Comparison of ENCODE assay signal across 20 cellular contexts in the genomic region with DNA sequence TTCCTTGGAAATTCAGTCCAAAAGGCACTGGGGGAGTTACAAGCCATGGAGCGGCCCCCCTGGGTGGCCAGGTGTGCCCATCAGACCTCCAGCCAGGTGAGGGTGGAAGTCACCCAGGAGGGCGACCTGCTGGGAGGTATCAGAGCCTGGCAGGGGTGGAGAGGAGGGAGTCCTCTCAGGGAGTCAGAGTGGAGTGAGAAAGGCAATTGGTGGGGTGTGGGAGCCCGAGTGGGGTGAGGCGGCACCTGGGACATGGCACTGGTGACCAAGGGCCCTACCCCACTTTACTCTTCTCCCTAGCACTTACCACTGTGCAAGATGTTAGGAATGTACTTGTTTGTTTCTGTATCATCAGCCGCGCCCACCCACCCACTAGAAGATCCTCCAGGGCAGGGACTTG. TPM values are rescaled to one million over a fixed set of nuclear protein-coding genes. Genes with fewer than 3 reads are reported as not detected.
A peak's percentile ranks its signal among the peaks of the same experiment; 100 is the strongest.
DNase-seq lines count a peak whose midpoint lies in the region; FAIRE-seq and TF ChIP-seq lines count a peak whose summit lies in the region.
"Had no signal": no experiment of that assay in that cellular context is flagged by ENCODE, and none has a peak within 500 bp of the region (broad histone marks: within the 10 kb centered on the region; RNA-seq: fewer than 3 reads in every experiment).

No MANE protein-coding gene starts in this region.

- H3K9ac ChIP-seq in SU-DHL-6 (ENCODE audit: low read length), result no peak overlapping the region
- no peak overlapping the region for H3K9ac ChIP-seq in colonic mucosa (ENCODE audit: low read depth in 2 of 2, low read length in 2 of 2)

- FAIRE-seq in GM12892 (lab: Jason Lieb, UNC), result no peak
- FAIRE-seq: kidney had no signal

- H2AFZ ChIP-seq in SU-DHL-6 (ENCODE audit: low read depth, low read length, severe bottlenecking), result no peak overlapping the region

- intact Hi-C loops in CD4-positive, alpha-beta memory T cell (cut with micrococcal nuclease), result loop anchor here (2.0 to 5.0 kb wide), 4 partner anchors 42 to 803 kb away; a partner anchor contains a TSS
- intact Hi-C loops in stomach (cut with DNase I; ENCODE audit: low total_unique reads), result loop anchor here (5.0 kb wide), 1 partner anchor 242 kb away; no protein-coding TSS in a partner anchor
- intact Hi-C loops in colonic mucosa (cut with DNase I), result loop anchor here (2.0 to 5.0 kb wide), 2 partner anchors 97 to 241 kb away; no protein-coding TSS in a partner anchor
- intact Hi-C loops in CD14-positive monocyte (cut with micrococcal nuclease), result loop anchor here (2.0 to 5.0 kb wide), 5 partner anchors 27 to 242 kb away; no protein-coding TSS in a partner anchor

- CTCF ChIA-PET in CD4-positive, alpha-beta memory T cell (lab: Charles Lee; ENCODE audit: partially characterized antibody), result interaction anchor here (0.7 to 7.8 kb wide), 22 partner anchors 10 to 285 kb away, joined by 3 to 219 read pairs (median 11); a partner anchor contains a TSS

- H3K4me1 Mint-ChIP-seq in CD4-positive, alpha-beta memory T cell, result peaks cover 18 to 54% (median 31%) of the 10 kb centered on the region in 4 donors
- H3K4me1 Mint-ChIP-seq in immature natural killer cell (peaks cover 44 to 48% of the 10 kb centered on the region in 2 donors), CD14-positive monocyte (peaks cover 48% of the 10 kb centered on the region)

- TF ChIP-seq EP300 in stomach (IDR thresholded peaks at IDR 0.05), result no peak

- no peaks in the 10 kb centered on the region for H3K27me3 ChIP-seq in CD4-positive, alpha-beta memory T cell (ENCODE audit: insufficient read depth, low read length)
- H3K27me3 ChIP-seq in SU-DHL-6 (ENCODE audit: low read length) (no peaks in the 10 kb centered on the region), stomach (peaks cover 0 to 24% (median 13%) of the 10 kb centered on the region in 3 donors), colonic mucosa (no peaks in the 10 kb centered on the region)

- H4K20me1 ChIP-seq in SU-DHL-6 (ENCODE audit: low read depth, low read length), result no peaks in the 10 kb centered on the region

- POLR2A ChIA-PET in CD4-positive, alpha-beta memory T cell (lab: Charles Lee; ENCODE audit: partially characterized antibody), result interaction anchor here (1.0 to 21.8 kb wide), 11 partner anchors 10 to 243 kb away, joined by 3 to 658 read pairs (median 8); a partner anchor contains a TSS

- H3K4me3 Mint-ChIP-seq in CD4-positive, alpha-beta memory T cell, result peak overlapping the region; percentile 82 to 96 (median 87)
- H3K4me3 Mint-ChIP-seq in immature natural killer cell, result peak overlapping the region; percentile 76 to 89 (median 84)
- no peak overlapping the region for H3K4me3 Mint-ChIP-seq in CD14-positive monocyte

- DNase-seq in CD4-positive, alpha-beta memory T cell, result no peak
- DNase-seq in GM12892 (ENCODE audit: insufficient read length), result peak; percentile 32
- DNase-seq in immature natural killer cell, result no peak
- DNase-seq in stomach, result no peak
- no peak for DNase-seq in colonic mucosa
- no peak for DNase-seq in CD14-positive monocyte (ENCODE audit: low spot score)
- DNase-seq in cerebellar cortex (ENCODE audit: low spot score), result no peak
- DNase-seq: C1 segment of cervical spinal cord; effector CD4-positive, alpha-beta T cell; EL; heart right ventricle; HFFc6; Karpas-422; kidney; NCI-H1417 treated with DMSO at 0.1 percent for 48 hours; nucleus accumbens; SHP77 had no signal

- H3K36me3 ChIP-seq in CD4-positive, alpha-beta memory T cell (ENCODE audit: insufficient read depth, low read length), result no peaks in the 10 kb centered on the region
- H3K36me3 ChIP-seq in SU-DHL-6 (ENCODE audit: low read length) (no peaks in the 10 kb centered on the region), stomach (no peaks in the 10 kb centered on the region), colonic mucosa (no peaks in the 10 kb centered on the region)
- H3K36me3 ChIP-seq: breast epithelium, heart right ventricle had no signal

- peak overlapping the region in 4 of 7 donors; percentile 59 to 95 (median 80) for H3K27ac Mint-ChIP-seq in CD4-positive, alpha-beta memory T cell
- H3K27ac Mint-ChIP-seq in immature natural killer cell (peak overlapping the region in 3 of 6 donors; percentile 58 to 89 (median 88)), CD14-positive monocyte (no peak overlapping the region)
- H3K27ac Mint-ChIP-seq: HFFc6 had no signal

- peaks cover 46% of the 10 kb centered on the region for H3K4me1 ChIP-seq in CD4-positive, alpha-beta memory T cell (ENCODE audit: insufficient read depth, low read length)
- H3K4me1 ChIP-seq in stomach, result peaks cover 0 to 27% (median 15%) of the 10 kb centered on the region in 4 donors
- H3K4me1 ChIP-seq in colonic mucosa, result no peaks in the 10 kb centered on the region
- H3K4me1 ChIP-seq: breast epithelium had no signal

- peaks cover 4 to 13% of the 10 kb centered on the region in 2 donors for H3K36me3 Mint-ChIP-seq in CD4-positive, alpha-beta memory T cell
- H3K36me3 Mint-ChIP-seq in immature natural killer cell (peaks cover 0 to 7% (median 0%) of the 10 kb centered on the region in 3 donors), CD14-positive monocyte (no peaks in the 10 kb centered on the region)

- WGBS in stomach, 5 donors, result 84 to 90% (median 86%) methylated on average over 6 of the region's 6 CpGs

- no peak for TF ChIP-seq POLR2A in GM12892 (IDR thresholded peaks at IDR 0.05; ENCODE audit: low read depth, low read length)
- no peak for TF ChIP-seq POLR2A in stomach (IDR thresholded peaks at IDR 0.05)

- peak overlapping the region in 1 of 2 donors; percentile 72 for H3K4me3 ChIP-seq in CD4-positive, alpha-beta memory T cell (ENCODE audit: low read length in 2 of 2)
- H3K4me3 ChIP-seq in SU-DHL-6 (ENCODE audit: insufficient read depth, low read length, poor library complexity, severe bottlenecking) (no peak overlapping the region), stomach (no peak overlapping the region), colonic mucosa (no peak overlapping the region)

- peaks cover 5 to 7% of the 10 kb centered on the region in 2 donors for H3K27me3 Mint-ChIP-seq in CD4-positive, alpha-beta memory T cell
- H3K27me3 Mint-ChIP-seq in immature natural killer cell (ENCODE audit: low read depth in 3 of 3) (peaks cover 12 to 20% (median 18%) of the 10 kb centered on the region in 3 donors), CD14-positive monocyte (ENCODE audit: low read depth in 3 of 3) (peaks cover 9 to 12% (median 10%) of the 10 kb centered on the region in 3 donors)

- H3K4me2 ChIP-seq in SU-DHL-6 (ENCODE audit: low read depth, low read length, poor library complexity, severe bottlenecking), result no peak overlapping the region

- H3K9me3 ChIP-seq in CD4-positive, alpha-beta memory T cell (ENCODE audit: control insufficient read depth in 1 of 2, low read length in 2 of 2), result no peaks in the 10 kb centered on the region
- H3K9me3 ChIP-seq in SU-DHL-6 (ENCODE audit: insufficient read depth, low read length) (no peaks in the 10 kb centered on the region), stomach (no peaks in the 10 kb centered on the region), colonic mucosa (no peaks in the 10 kb centered on the region)
- H3K9me3 ChIP-seq: breast epithelium, heart right ventricle had no signal

- no peak for TF ChIP-seq CTCF in SU-DHL-6 (IDR thresholded peaks at IDR 0.05; ENCODE audit: insufficient read depth, low read length, poor library complexity, severe bottlenecking)
- no peak for TF ChIP-seq CTCF in stomach (IDR thresholded peaks at IDR 0.05)
- TF ChIP-seq CTCF in colonic mucosa (IDR thresholded peaks at IDR 0.05), result no peak
- no peak for TF ChIP-seq CTCF in CD14-positive monocyte (IDR thresholded peaks at IDR 0.05)

- H3K79me2 ChIP-seq in SU-DHL-6 (ENCODE audit: insufficient read depth, low read length), result no peaks in the 10 kb centered on the region

- peaks cover 0 to 2% (median 0%) of the 10 kb centered on the region in 8 donors for H3K9me3 Mint-ChIP-seq in CD4-positive, alpha-beta memory T cell
- no peaks in the 10 kb centered on the region for H3K9me3 Mint-ChIP-seq in immature natural killer cell
- peaks cover 0 to 5% (median 0%) of the 10 kb centered on the region in 7 donors for H3K9me3 Mint-ChIP-seq in CD14-positive monocyte
- H3K9me3 Mint-ChIP-seq: HFFc6 had no signal

- H3K9me2 ChIP-seq in SU-DHL-6 (replicated peaks; ENCODE audit: insufficient read depth, low read length), result no peaks in the 10 kb centered on the region

- peaks cover 11% of the 10 kb centered on the region for H3F3A ChIP-seq in SU-DHL-6 (ENCODE audit: insufficient read depth)

- H3K27ac ChIP-seq in CD4-positive, alpha-beta memory T cell (ENCODE audit: low read depth, low read length), result no peak overlapping the region
- peak overlapping the region; percentile 59 for H3K27ac ChIP-seq in SU-DHL-6 (ENCODE audit: low read depth, low read length)
- H3K27ac ChIP-seq in stomach, result no peak overlapping the region
- H3K27ac ChIP-seq in colonic mucosa, result no peak overlapping the region
- H3K27ac ChIP-seq: breast epithelium, heart right ventricle, HL-60 had no signal

RNA-seq across cellular contexts. Expression of a gene that starts 25.8 kb away (rescaled TPM):
- 100 to 1,000 TPM; 220 to 236 TPM for total RNA-seq in CD4-positive, alpha-beta memory T cell
- 100 to 1,000 TPM in 1 of 2 donors, 10 to 100 TPM in 1; 57.1 to 110 TPM for polyA plus RNA-seq in CD4-positive, alpha-beta memory T cell
- polyA plus RNA-seq in GM12892 (2012; ENCODE audit: missing spikeins), result 53.8 TPM
- polyA plus RNA-seq in immature natural killer cell (100 to 1,000 TPM in 1 of 3 donors, 10 to 100 TPM in 2; 43.4 to 133 (median 49.0) TPM), stomach (1 to 10 TPM; 2.8 to 5.0 (median 2.9) TPM), CD14-positive monocyte (10 to 100 TPM; 33.2 to 52.2 TPM)
- total RNA-seq in stomach (10 to 100 TPM in 2 of 5 donors, 1 to 10 TPM in 3; 5.1 to 74.1 (median 7.8) TPM), colonic mucosa (1 to 10 TPM; 3.5 TPM)

RNA-seq across cellular contexts. Expression of a gene that starts 37.0 kb away (rescaled TPM):
- total RNA-seq in CD4-positive, alpha-beta memory T cell, result 10 to 100 TPM; 11.2 to 12.9 TPM
- 1 to 10 TPM in 1 of 2 donors, under 1 TPM in 1; 0.41 to 3.5 TPM for polyA plus RNA-seq in CD4-positive, alpha-beta memory T cell
- polyA plus RNA-seq in GM12892 (2012; ENCODE audit: missing spikeins), result 4.4 TPM
- 1 to 10 TPM; 1.1 to 2.3 (median 1.3) TPM for polyA plus RNA-seq in immature natural killer cell
- 1 to 10 TPM; 3.1 to 7.6 (median 6.4) TPM for total RNA-seq in stomach
- 1 to 10 TPM in 2 of 3 donors, under 1 TPM in 1; 0.61 to 3.6 (median 2.1) TPM for polyA plus RNA-seq in stomach
- 10 to 100 TPM in 1 of 2 donors, 1 to 10 TPM in 1; 5.1 to 18.1 TPM for total RNA-seq in colonic mucosa
- polyA plus RNA-seq in CD14-positive monocyte, result under 1 TPM; 0.37 TPM

Comparison
In these comparisons a context has a peak if more than half of its experiments do, and no peak if none do; other contexts are left out.
1. H3K27ac Mint-ChIP-seq: peak in CD4-positive, alpha-beta memory T cell (4 of 7); none in CD14-positive monocyte (0 of 7).
2. H3K4me3 Mint-ChIP-seq: peak in CD4-positive, alpha-beta memory T cell (8 of 8) and immature natural killer cell (5 of 5); none in CD14-positive monocyte (0 of 2).
3. RNA of a gene that starts 25.8 kb away (polyA plus RNA-seq): 57.1 to 110 TPM in CD4-positive, alpha-beta memory T cell, 33.2 to 52.2 TPM in CD14-positive monocyte and 43.4 to 133 TPM in immature natural killer cell; 2.8 to 5.0 TPM in stomach; every median in the first group is over 4 times any median in the second.